ENCODE assay signal across 26 cellular contexts in genomic region chr17:29718446-29719039, GRCh38.
DNase-seq lines count a peak whose midpoint lies in the region; ATAC-seq and TF ChIP-seq lines count a peak whose summit lies in the region.
"Had no signal": no experiment of that assay in that cellular context is flagged by ENCODE, and none has a peak within 500 bp of the region (broad histone marks: within the 10 kb centered on the region; RNA-seq: fewer than 3 reads in every experiment).

No MANE protein-coding gene starts in this region.

- in situ Hi-C loops in Caki2 (cut with HindIII; ENCODE audit: low pct_unique_long_range_greater_than_20kb, low sequenced_read_pairs): no loop called here

- H3K4me1 Mint-ChIP-seq in activated T-helper 17 cell treated with anti-CD3 and anti-CD28 coated beads, Interleukin-2, amount 50 U/mL, for 72 hours: peaks cover 41% of the 10 kb centered on the region

- H3K4me3 ChIP-seq in BLaER1 treated with 17β-estradiol and CSF1 and Interleukin-3, amounts not matched to agents 10 nM and 100 nM: no peak overlapping the region
- H3K4me3 ChIP-seq in neutrophil (ENCODE audit: low read depth in 1 of 2, low read length in 1 of 2): no peak overlapping the region
- H3K4me3 ChIP-seq: BLaER1, colonic mucosa, SK-N-MC, upper lobe of left lung had no signal

- H3K9ac ChIP-seq in BLaER1 treated with 17β-estradiol and CSF1 and Interleukin-3, amounts not matched to agents 10 nM and 100 nM: peak overlapping the region in 2 of 11 experiments; percentile 23 to 34; a peak in 5 of 22 replicates
- H3K9ac ChIP-seq: BLaER1 had no signal

- peaks cover 0 to 4% (median 0%) of the 10 kb centered on the region in 11 experiments; a peak in 2 of 22 replicates for H3K9me3 ChIP-seq in BLaER1 treated with 17β-estradiol and CSF1 and Interleukin-3, amounts not matched to agents 10 nM and 100 nM (replicated peaks in 1 of 11)
- no peaks in the 10 kb centered on the region for H3K9me3 ChIP-seq in neutrophil
- H3K9me3 ChIP-seq: BLaER1, colonic mucosa, upper lobe of left lung had no signal

- H3K27me3 ChIP-seq in BLaER1 treated with 17β-estradiol and CSF1 and Interleukin-3, amounts not matched to agents 10 nM and 100 nM: no peaks in the 10 kb centered on the region
- no peaks in the 10 kb centered on the region for H3K27me3 ChIP-seq in neutrophil
- H3K27me3 ChIP-seq: BLaER1, colonic mucosa, upper lobe of left lung had no signal

- DNase-seq in Caki2 (ENCODE audit: low read depth): peak; percentile 48
- no peak for DNase-seq in DMS53 treated with DMSO at 0.1 percent for 48 hours (lab: John Stamatoyannopoulos, UW; ENCODE audit: unreplicated experiment)
- DNase-seq in activated CD4-positive, CD25-positive, alpha-beta regulatory T cell treated with anti-CD3 and anti-CD28 coated beads, Interleukin-2, amount 50 U/mL, for 72 hours: no peak
- no peak for DNase-seq in amniotic stem cell (lab: John Stamatoyannopoulos, UW)
- DNase-seq: activated CD4-positive, alpha-beta memory T cell treated with anti-CD3 and anti-CD28 coated beads for 36 hours; activated CD8-positive, alpha-beta memory T cell treated with anti-CD3 and anti-CD28 coated beads, Interleukin-2, amount 50 U/mL, for 48 hours; activated gamma-delta T cell; amygdala; colonic mucosa; effector memory CD8-positive, alpha-beta T cell; foreskin fibroblast; KBM-7; mesendoderm; NCI-H1436 treated with DMSO at 0.1 percent for 48 hours; NCI-H2107; NCI-H446; NCI-H82; OCI-M1; upper lobe of left lung had no signal

- ATAC-seq in activated T-helper 17 cell treated with anti-CD3 and anti-CD28 coated beads, Interleukin-2, amount 50 U/mL, for 72 hours (replicated peaks): peak; percentile 10
- ATAC-seq: activated CD4-positive, CD25-positive, alpha-beta regulatory T cell treated with anti-CD3 and anti-CD28 coated beads, Interleukin-2, amount 50 U/mL, for 24 hours; effector memory CD8-positive, alpha-beta T cell; esophagus mucosa had no signal

- H3K4me3 Mint-ChIP-seq in activated T-helper 17 cell treated with anti-CD3 and anti-CD28 coated beads, Interleukin-2, amount 50 U/mL, for 72 hours: no peak overlapping the region
- H3K4me3 Mint-ChIP-seq: activated CD4-positive, alpha-beta memory T cell treated with anti-CD3 and anti-CD28 coated beads for 36 hours; effector memory CD8-positive, alpha-beta T cell had no signal

- H3K9me3 Mint-ChIP-seq in activated T-helper 17 cell treated with anti-CD3 and anti-CD28 coated beads, Interleukin-2, amount 50 U/mL, for 72 hours: no peaks in the 10 kb centered on the region
- H3K9me3 Mint-ChIP-seq: activated CD4-positive, alpha-beta memory T cell treated with anti-CD3 and anti-CD28 coated beads for 36 hours; effector memory CD8-positive, alpha-beta T cell had no signal

- no peaks in the 10 kb centered on the region for H4K20me1 ChIP-seq in BLaER1 treated with 17β-estradiol and CSF1 and Interleukin-3, amounts not matched to agents 10 nM and 100 nM
- H4K20me1 ChIP-seq: BLaER1 had no signal

- no peak for TF ChIP-seq CTCF in neutrophil (IDR thresholded peaks at IDR 0.05)

- H3K4me1 ChIP-seq in BLaER1 treated with 17β-estradiol and CSF1 and Interleukin-3, amounts not matched to agents 10 nM and 100 nM: peaks cover 37 to 95% (median 90%) of the 10 kb centered on the region in 10 experiments
- peaks cover 96 to 97% of the 10 kb centered on the region in 2 experiments for H3K4me1 ChIP-seq in neutrophil (ENCODE audit: control insufficient read depth in 1 of 2, insufficient read depth in 1 of 2, low read depth in 1 of 2, low read length in 1 of 2)
- H3K4me1 ChIP-seq: colonic mucosa had no signal

- H3K4me2 ChIP-seq in BLaER1 treated with 17β-estradiol and CSF1 and Interleukin-3, amounts not matched to agents 10 nM and 100 nM: peak overlapping the region in 8 of 11 experiments; percentile 9 to 90 (median 80); a peak in 15 of 22 replicates
- H3K4me2 ChIP-seq: BLaER1 had no signal

- H3K27ac Mint-ChIP-seq in activated T-helper 17 cell treated with anti-CD3 and anti-CD28 coated beads, Interleukin-2, amount 50 U/mL, for 72 hours: no peak overlapping the region
- H3K27ac Mint-ChIP-seq: activated CD4-positive, alpha-beta memory T cell treated with anti-CD3 and anti-CD28 coated beads for 36 hours had no signal

- H3K27me3 Mint-ChIP-seq in activated T-helper 17 cell treated with anti-CD3 and anti-CD28 coated beads, Interleukin-2, amount 50 U/mL, for 72 hours: no peaks in the 10 kb centered on the region
- H3K27me3 Mint-ChIP-seq: activated CD4-positive, alpha-beta memory T cell treated with anti-CD3 and anti-CD28 coated beads for 36 hours; effector memory CD8-positive, alpha-beta T cell had no signal

- peak overlapping the region; percentile 93 to 98 (median 95); a peak in 20 of 22 replicates for H3K27ac ChIP-seq in BLaER1 treated with 17β-estradiol and CSF1 and Interleukin-3, amounts not matched to agents 10 nM and 100 nM
- peak overlapping the region; percentile 98 for H3K27ac ChIP-seq in neutrophil
- H3K27ac ChIP-seq: BLaER1, colonic mucosa, SK-N-MC had no signal

- peaks cover 18 to 63% (median 39%) of the 10 kb centered on the region in 11 experiments; a peak in 19 of 22 replicates for H3K36me3 ChIP-seq in BLaER1 treated with 17β-estradiol and CSF1 and Interleukin-3, amounts not matched to agents 10 nM and 100 nM
- peaks cover 14% of the 10 kb centered on the region for H3K36me3 ChIP-seq in neutrophil
- H3K36me3 ChIP-seq: colonic mucosa had no signal

- H3K36me3 Mint-ChIP-seq in activated T-helper 17 cell treated with anti-CD3 and anti-CD28 coated beads, Interleukin-2, amount 50 U/mL, for 72 hours (ENCODE audit: low read depth): peaks cover 10% of the 10 kb centered on the region
- H3K36me3 Mint-ChIP-seq: activated CD4-positive, alpha-beta memory T cell treated with anti-CD3 and anti-CD28 coated beads for 36 hours had no signal
